Comparison of ENCODE assay signal across 27 cellular contexts in the genomic region with DNA sequence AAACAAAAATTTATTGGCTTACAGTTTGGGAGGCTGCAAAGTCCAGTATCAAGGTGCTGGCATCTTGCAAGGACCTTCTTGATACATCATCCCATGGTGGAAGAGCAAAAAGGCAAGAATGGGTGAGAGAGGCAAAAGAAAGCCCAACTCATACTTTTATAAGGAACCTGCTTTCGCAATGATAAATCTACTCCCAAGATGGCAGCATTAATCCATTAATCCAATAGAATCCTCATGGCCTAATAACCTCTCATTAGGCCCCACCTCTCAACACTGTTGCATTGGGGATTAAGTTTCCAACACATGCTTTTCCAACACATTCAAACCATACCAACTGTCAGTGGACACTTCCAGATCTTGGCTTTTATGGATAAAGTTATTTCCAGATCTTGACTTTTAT.
"Had no signal": no experiment of that assay in that cellular context is flagged by ENCODE, and none has a peak within 500 bp of the region (broad histone marks: within the 10 kb centered on the region; RNA-seq: fewer than 3 reads in every experiment).

No MANE protein-coding gene starts in this region.

- H3K36me3 ChIP-seq: adrenal gland, gastrocnemius medialis, left lung, lower lobe of right lung, right atrium auricular region, suprapubic skin, tibial artery, upper lobe of right lung had no signal

- H3K4me1 Mint-ChIP-seq: activated naive CD8-positive, alpha-beta T cell treated with anti-CD3 and anti-CD28 coated beads for 36 hours; natural killer cell had no signal

- H3K27me3 ChIP-seq: adrenal gland, body of pancreas, gastrocnemius medialis, right atrium auricular region, suprapubic skin, tibial artery, upper lobe of right lung had no signal

- H3K4me3 Mint-ChIP-seq: activated naive CD4-positive, alpha-beta T cell treated with anti-CD3 and anti-CD28 coated beads for 36 hours; activated naive CD8-positive, alpha-beta T cell treated with anti-CD3 and anti-CD28 coated beads for 36 hours; dendritic cell treated with granulocyte-macrophage colony-stimulating factor and Interleukin-4, amounts not matched to agents 40 ng/mL and 50 ng/mL, for 4 days; natural killer cell had no signal

- H3K4me1 ChIP-seq: adrenal gland, body of pancreas, gastrocnemius medialis, left lung, lower lobe of right lung, right atrium auricular region, suprapubic skin, tibial artery, upper lobe of right lung had no signal

- H3K27ac Mint-ChIP-seq: activated naive CD4-positive, alpha-beta T cell treated with anti-CD3 and anti-CD28 coated beads for 36 hours; activated naive CD8-positive, alpha-beta T cell treated with anti-CD3 and anti-CD28 coated beads for 36 hours; dendritic cell treated with granulocyte-macrophage colony-stimulating factor and Interleukin-4, amounts not matched to agents 40 ng/mL and 50 ng/mL, for 4 days; natural killer cell had no signal

- DNase-seq: activated CD4-positive, alpha-beta T cell treated with anti-CD3 and anti-CD28 coated beads for 4 hours; activated CD4-positive, alpha-beta T cell treated with anti-CD3 and anti-CD28 coated beads, Interleukin-2, amount 50 U/mL, for 48 hours; activated CD8-positive, alpha-beta memory T cell treated with anti-CD3 and anti-CD28 coated beads for 24 hours; activated effector memory CD4-positive, alpha-beta T cell treated with Interleukin-2 at 50 U/mL for 16 hours; activated naive CD4-positive, alpha-beta T cell treated with anti-CD3 and anti-CD28 coated beads for 36 hours; activated naive CD8-positive, alpha-beta T cell treated with anti-CD3 and anti-CD28 coated beads for 36 hours; adrenal gland; aorta; body of pancreas; effector CD4-positive, alpha-beta T cell; gastrocnemius medialis; glutamatergic neuron; left lung; lower lobe of right lung; mesenchymal stem cell; natural killer cell; stimulated activated CD4-positive, alpha-beta T cell treated with anti-CD3 and anti-CD28 coated beads, Interleukin-15, amount 100 ng/mL, for 24 hours; stimulated activated CD4-positive, alpha-beta T cell treated with anti-CD3 and anti-CD28 coated beads, Interleukin-2, amount 100 ng/mL, for 24 hours; stimulated activated naive CD4-positive, alpha-beta T cell; T-helper 9 cell; tibial artery; upper lobe of right lung had no signal

- H3K4me3 ChIP-seq: adrenal gland, body of pancreas, gastrocnemius medialis, left lung, lower lobe of right lung, right atrium auricular region, suprapubic skin, tibial artery, upper lobe of right lung had no signal

- ATAC-seq: body of pancreas, gastrocnemius medialis, left lung, lower lobe of right lung, natural killer cell, upper lobe of right lung had no signal

- H3K9me3 Mint-ChIP-seq: dendritic cell treated with granulocyte-macrophage colony-stimulating factor and Interleukin-4, amounts not matched to agents 40 ng/mL and 50 ng/mL, for 4 days had no signal

- H3K9me3 ChIP-seq: body of pancreas, gastrocnemius medialis, left lung, upper lobe of right lung had no signal

- H3K27ac ChIP-seq: adrenal gland, body of pancreas, epithelial cell of prostate, gastrocnemius medialis, left lung, lower lobe of right lung, right atrium auricular region, suprapubic skin, tibial artery, upper lobe of right lung, VCaP had no signal

- H3K36me3 Mint-ChIP-seq: activated naive CD8-positive, alpha-beta T cell treated with anti-CD3 and anti-CD28 coated beads for 36 hours; natural killer cell had no signal
